Comparison of ENCODE assay signal across 21 cellular contexts in genomic region chr2:73913414-73914054, GRCh38. TPM values are rescaled to one million over a fixed set of nuclear protein-coding genes. Genes with fewer than 3 reads are reported as not detected.
"Had no signal": no experiment of that assay in that cellular context is flagged by ENCODE, and none has a peak within 500 bp of the region (broad histone marks: within the 10 kb centered on the region; RNA-seq: fewer than 3 reads in every experiment).

No MANE protein-coding gene starts in this region.

- H3K4me2 ChIP-seq: smooth muscle cell had no signal

- H3K4me3 ChIP-seq: dorsolateral prefrontal cortex, gastrocnemius medialis, right atrium auricular region, smooth muscle cell, thoracic aorta, uterus had no signal

- H3K9me3 ChIP-seq: gastrocnemius medialis, right atrium auricular region, thoracic aorta, uterus had no signal

- H3K36me3 ChIP-seq: gastrocnemius medialis, right atrium auricular region, uterus had no signal

- FAIRE-seq: endometrium had no signal

- H3K27ac ChIP-seq: dorsolateral prefrontal cortex, gastrocnemius medialis, right atrium auricular region, thoracic aorta, uterus had no signal

- ATAC-seq: esophagus mucosa; gastrocnemius medialis; naive thymus-derived CD4-positive, alpha-beta T cell; stimulated activated memory B cell treated with anti-CD40 and anti-IgM and Interleukin-4, amounts not matched to agents 10 μg/mL and 1 μg/mL and 100 μg/mL, for 72 hours had no signal

- DNase-seq: central memory CD4-positive, alpha-beta T cell; cortex of kidney; dorsolateral prefrontal cortex; effector CD8-positive, alpha-beta T cell; gastrocnemius medialis; glutamatergic neuron; kidney glomerular epithelial cell; mesendoderm; naive thymus-derived CD4-positive, alpha-beta T cell; posterior cingulate gyrus; stimulated activated CD4-positive, alpha-beta T cell treated with anti-CD3 and anti-CD28 coated beads, Interleukin-4, amount 100 ng/mL, for 1 hour; substantia nigra; uterus had no signal

- H3K27me3 ChIP-seq: right atrium auricular region, uterus had no signal

- H3K4me1 ChIP-seq: gastrocnemius medialis, right atrium auricular region, uterus had no signal

RNA-seq across cellular contexts. Expression of gene ACTG2, which starts 20.7 kb away (rescaled TPM):
- total RNA-seq: lung microvascular endothelial cell; naive thymus-derived CD4-positive, alpha-beta T cell; pulmonary artery endothelial cell had no signal
- polyA plus RNA-seq: naive thymus-derived CD4-positive, alpha-beta T cell had no signal
